Comparison of ENCODE assay signal across 8 cellular contexts in genomic region chr4:166165829-166166420, GRCh38.
DNase-seq lines count a peak whose midpoint lies in the region; ATAC-seq, FAIRE-seq and TF ChIP-seq lines count a peak whose summit lies in the region.

No MANE protein-coding gene starts in this region.

- ATAC-seq in GM19452 (IDR thresholded peaks at IDR 0.05; ENCODE audit: unreplicated experiment), result peak; percentile 98
- ATAC-seq in HG03354 (IDR thresholded peaks at IDR 0.05; ENCODE audit: poor library complexity, severe bottlenecking, unreplicated experiment), result peak; percentile 99

- DNase-seq in EH (ENCODE audit: low read depth), result peak; percentile 75
- peak; percentile 61 for DNase-seq in NCI-H226
- DNase-seq in adrenal gland, result peak in 4 of 7 donors; percentile 19 to 24 (median 19)
- no peak for DNase-seq in right atrium auricular region (ENCODE audit: low spot score)
- DNase-seq in small intestine, result peak; percentile 67
- no peak for DNase-seq in activated CD4-positive, alpha-beta T cell treated with anti-CD3 and anti-CD28 coated beads for 4 hours

- 1 to 2% (median 1%) methylated on average over 7 of the region's 7 CpGs for WGBS in adrenal gland, 4 donors
- WGBS in small intestine, 3 donors, result 1% methylated on average over 7 of the region's 7 CpGs

- no peak for FAIRE-seq in small intestine (lab: Jason Lieb, UNC)

- H3K9me3 ChIP-seq in adrenal gland (replicated peaks in 1 of 3), result no peaks in the 10 kb centered on the region
- H3K9me3 ChIP-seq in right atrium auricular region, result no peaks in the 10 kb centered on the region
- no peaks in the 10 kb centered on the region for H3K9me3 ChIP-seq in small intestine (ENCODE audit: control insufficient read depth, low read depth)

- no peak overlapping the region for H3K4me3 ChIP-seq in adrenal gland
- no peak overlapping the region for H3K4me3 ChIP-seq in right atrium auricular region
- no peak overlapping the region for H3K4me3 ChIP-seq in small intestine (ENCODE audit: low read depth in 1 of 2, low read length in 2 of 2)

- H3K27me3 ChIP-seq in adrenal gland (no peaks in the 10 kb centered on the region), right atrium auricular region (no peaks in the 10 kb centered on the region), small intestine (ENCODE audit: control insufficient read depth in 2 of 2, insufficient read depth in 2 of 2, low read length in 2 of 2) (no peaks in the 10 kb centered on the region)

- H3K36me3 ChIP-seq in adrenal gland (replicated peaks in 1 of 2) (no peaks in the 10 kb centered on the region), right atrium auricular region (no peaks in the 10 kb centered on the region), small intestine (ENCODE audit: control insufficient read depth in 2 of 2, insufficient read depth in 2 of 2, low read length in 2 of 2) (no peaks in the 10 kb centered on the region)

- H3K27ac ChIP-seq in adrenal gland, result no peak overlapping the region
- H3K27ac ChIP-seq in right atrium auricular region, result no peak overlapping the region
- no peak overlapping the region for H3K27ac ChIP-seq in small intestine (ENCODE audit: low read depth in 1 of 2, low read length in 1 of 2)

- no peaks in the 10 kb centered on the region for H3K4me1 ChIP-seq in adrenal gland (replicated peaks in 1 of 2)
- no peaks in the 10 kb centered on the region for H3K4me1 ChIP-seq in right atrium auricular region
- H3K4me1 ChIP-seq in small intestine (ENCODE audit: control insufficient read depth in 2 of 2, insufficient read depth in 1 of 2, low read depth in 1 of 2, low read length in 1 of 2), result no peaks in the 10 kb centered on the region

- TF ChIP-seq CTCF in adrenal gland (IDR thresholded peaks at IDR 0.05), result peak; percentile 64 to 82 (median 72)
- TF ChIP-seq CTCF in right atrium auricular region (IDR thresholded peaks at IDR 0.05), result peak; percentile 48 to 79

- intact Hi-C loops in adrenal gland (cut with DNase I), result loop anchor here in 1 of 2 donors (5.0 to 10.0 kb wide), 3 partner anchors 86 to 1911 kb away; no protein-coding TSS in a partner anchor

- no peak for TF ChIP-seq POLR2A in adrenal gland (IDR thresholded peaks at IDR 0.05)

Comparison
In these comparisons a context has a peak if more than half of its experiments do, and no peak if none do; other contexts are left out.
1. DNase-seq: peak in EH (single experiment), NCI-H226 (single experiment), adrenal gland (4 of 7) and small intestine (single experiment); none in right atrium auricular region (single experiment) and activated CD4-positive, alpha-beta T cell treated with anti-CD3 and anti-CD28 coated beads for 4 hours (0 of 2).